ENCODE assay signal across 8 cellular contexts in the genomic region with DNA sequence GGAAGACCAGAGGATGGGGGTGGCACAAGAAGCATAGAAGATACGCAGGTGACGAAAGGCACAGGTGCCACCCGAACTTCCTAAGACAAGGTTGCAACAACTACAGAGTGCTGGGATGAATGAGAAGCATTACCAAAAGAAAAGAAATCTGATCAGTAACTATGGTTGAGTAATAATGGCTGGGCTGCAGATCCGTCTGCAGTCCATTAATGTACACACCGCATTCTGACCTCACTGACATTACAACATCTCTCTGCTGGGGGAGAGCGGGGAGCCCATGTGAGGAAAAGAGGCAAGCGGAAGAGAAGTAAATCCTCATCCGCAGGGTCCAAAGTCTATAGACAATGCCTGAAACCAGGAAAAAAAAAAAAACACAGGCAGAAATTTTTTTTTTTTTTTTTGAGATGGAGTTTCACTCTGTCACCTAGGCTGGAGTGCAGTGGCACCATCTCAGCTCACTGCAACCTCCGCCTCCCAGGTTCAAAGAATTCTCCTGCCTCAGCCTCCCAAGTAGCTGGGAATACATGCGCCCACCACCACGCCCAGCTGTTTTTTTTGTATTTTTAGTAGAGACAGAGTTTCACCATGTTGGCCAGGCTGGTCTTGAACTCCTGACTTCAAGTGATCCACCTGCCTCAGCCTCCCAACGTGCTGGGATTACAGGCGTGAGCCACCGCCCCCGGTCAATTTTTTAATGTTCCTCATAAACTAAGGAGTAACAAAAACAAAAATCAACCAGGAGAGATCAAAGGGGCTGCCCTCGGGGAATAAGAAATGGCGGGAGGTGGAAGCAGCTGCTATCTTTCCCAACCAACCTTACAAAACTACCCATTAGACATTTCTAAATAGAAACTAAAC. TPM values are rescaled to one million over a fixed set of nuclear protein-coding genes. Genes with fewer than 3 reads are reported as not detected.
A peak's percentile ranks its signal among the peaks of the same experiment; 100 is the strongest.
DNase-seq lines count a peak whose midpoint lies in the region; ATAC-seq and TF ChIP-seq lines count a peak whose summit lies in the region.
"Not testable (repeated sequence)": the region's sequence is repeated elsewhere in the genome, so short reads cannot be mapped to it uniquely, and the experiment has no call there.

No MANE protein-coding gene starts in this region.

- H3K27ac Mint-ChIP-seq in CD4-positive, alpha-beta T cell: peak overlapping the region; percentile 93
- H3K27ac Mint-ChIP-seq in immature natural killer cell: peak overlapping the region in 4 of 6 donors; percentile 45 to 85 (median 74)
- H3K27ac Mint-ChIP-seq in nephron: peak overlapping the region; percentile 69 to 90 (median 89)

- ATAC-seq in CD4-positive, alpha-beta T cell (ENCODE audit: poor library complexity): not testable (repeated sequence)

- not testable (repeated sequence) for H3K9me3 ChIP-seq in CD4-positive, alpha-beta T cell (ENCODE audit: control insufficient read depth, low read length); Peyer's patch

- POLR2A ChIA-PET in CD4-positive, alpha-beta T cell (lab: Charles Lee): interaction anchor here (1.9 to 2.3 kb wide), 3 partner anchors 11 to 94 kb away, joined by 6 to 13 read pairs (median 8); no protein-coding TSS in a partner anchor

- H3K36me3 Mint-ChIP-seq in CD4-positive, alpha-beta T cell (ENCODE audit: low read depth); immature natural killer cell: not testable (repeated sequence)
- H3K36me3 Mint-ChIP-seq in nephron (ENCODE audit: low read depth): peaks cover 25% of the 10 kb centered on the region

- TF ChIP-seq CTCF in CD4-positive, alpha-beta T cell (IDR thresholded peaks at IDR 0.05); Peyer's patch (IDR thresholded peaks at IDR 0.05); choroid plexus epithelial cell (conservative IDR thresholded peaks at IDR 0.05; ENCODE audit: low read depth, low read length); nephron (IDR thresholded peaks at IDR 0.05; ENCODE audit: unreplicated experiment in 3 of 3): not testable (repeated sequence)

- H3K4me1 Mint-ChIP-seq in CD4-positive, alpha-beta T cell (ENCODE audit: low read depth): peaks cover 99% of the 10 kb centered on the region
- H3K4me1 Mint-ChIP-seq in immature natural killer cell: peaks cover 86 to 98% of the 10 kb centered on the region in 2 donors
- peaks cover 85% of the 10 kb centered on the region for H3K4me1 Mint-ChIP-seq in nephron

- not testable (repeated sequence) for H3K27me3 Mint-ChIP-seq in CD4-positive, alpha-beta T cell; immature natural killer cell (ENCODE audit: low read depth in 3 of 3); nephron (ENCODE audit: low read depth)

- H3K4me1 ChIP-seq in Peyer's patch: peaks cover 8 to 98% (median 50%) of the 10 kb centered on the region in 4 donors

- H3K4me3 ChIP-seq in Peyer's patch; choroid plexus epithelial cell (ENCODE audit: low read depth, low read length): not testable (repeated sequence)

- H3K27ac ChIP-seq in CD4-positive, alpha-beta T cell (ENCODE audit: low read depth, low read length): peak overlapping the region; percentile 71
- peak overlapping the region; percentile 70 to 91 (median 80) for H3K27ac ChIP-seq in Peyer's patch

- H3K36me3 ChIP-seq in Peyer's patch: not testable (repeated sequence)

- H3K4me3 Mint-ChIP-seq in CD4-positive, alpha-beta T cell: peak overlapping the region; percentile 92
- peak overlapping the region; percentile 12 to 87 (median 36) for H3K4me3 Mint-ChIP-seq in immature natural killer cell
- peak overlapping the region; percentile 2 to 55 (median 11) for H3K4me3 Mint-ChIP-seq in nephron

- not testable (repeated sequence) for DNase-seq in CD4-positive, alpha-beta T cell; immature natural killer cell
- DNase-seq in HuH-7.5 (ENCODE audit: low spot score): peak; percentile 74
- peak in 1 of 3 donors; percentile 78 for DNase-seq in Peyer's patch
- peak; percentile 30 for DNase-seq in activated CD8-positive, alpha-beta memory T cell treated with anti-CD3 and anti-CD28 coated beads, Interleukin-2, amount 50 U/mL, for 48 hours
- DNase-seq in choroid plexus epithelial cell (ENCODE audit: low read depth): peak; percentile 87
- DNase-seq in stromal cell of bone marrow (ENCODE audit: low read depth): peak; percentile 47

- not testable (repeated sequence) for H3K9me3 Mint-ChIP-seq in CD4-positive, alpha-beta T cell; immature natural killer cell; nephron

- not testable (repeated sequence) for TF ChIP-seq POLR2A in Peyer's patch (IDR thresholded peaks at IDR 0.05)

- H3K27me3 ChIP-seq in CD4-positive, alpha-beta T cell (ENCODE audit: control insufficient read depth, insufficient read depth, low read length); Peyer's patch: not testable (repeated sequence)

- CTCF ChIA-PET in CD4-positive, alpha-beta T cell (lab: Charles Lee): not testable (repeated sequence)

- intact Hi-C loops in CD4-positive, alpha-beta T cell (cut with DNase I, micrococcal nuclease): loop anchor here (1.0 to 10.0 kb wide), 4 partner anchors 8 to 505 kb away; no protein-coding TSS in a partner anchor

RNA-seq across cellular contexts. Expression of a gene that starts 7.2 kb away (rescaled TPM):
- total RNA-seq in CD4-positive, alpha-beta T cell: 10 to 100 TPM; 82.3 to 85.2 TPM
- total RNA-seq in Peyer's patch: 100 to 1,000 TPM in 3 of 4 donors, 10 to 100 TPM in 1; 84.2 to 137 (median 119) TPM
- 10 to 100 TPM; 10.8 to 18.8 (median 15.8) TPM for polyA plus RNA-seq in immature natural killer cell

Comparison
In these comparisons a context has a peak if more than half of its experiments do, and no peak if none do; other contexts are left out.
1. H3K4me3 Mint-ChIP-seq: peak in every context shown above with its lines; median percentile 92 in CD4-positive, alpha-beta T cell; 36 in immature natural killer cell; 11 in nephron.